In genomic region chr5:200985-201384, GRCh38 we compare ENCODE assay signal across 1 cellular context.
A peak's percentile ranks its signal among the peaks of the same experiment; 100 is the strongest.
TF ChIP-seq lines count a peak whose summit lies in the region.

No MANE protein-coding gene starts in this region.

TF ChIP-seq in K562, 482 proteins besides CTCF, POLR2A, EP300 and RAD21 (continued from another document):
- TF ChIP-seq PKNOX1 (IDR thresholded peaks at IDR 0.05) (peak; percentile 35; the same call in 1 of the 2 replicates), ZNF740 (CRISPR knock-in tag; IDR thresholded peaks at IDR 0.05) (no peak), ZNF740 (tag; IDR thresholded peaks at IDR 0.05) (no peak), CEBPG (CRISPR knock-in tag; IDR thresholded peaks at IDR 0.05) (no peak), CEBPG (tag; conservative IDR thresholded peaks at IDR 0.05 in 1 of 2, IDR thresholded peaks at IDR 0.05 in 1 of 2) (0 out of 4 replicates have a peak, but pooled peaks of 1 of the 2 experiments have one; percentile 18), ZNF77 (CRISPR knock-in tag; IDR thresholded peaks at IDR 0.05) (no peak)
TF ChIP-seq in K562: peak in this region for 2.
